Comparison of ENCODE assay signal across 16 cellular contexts in the genomic region with DNA sequence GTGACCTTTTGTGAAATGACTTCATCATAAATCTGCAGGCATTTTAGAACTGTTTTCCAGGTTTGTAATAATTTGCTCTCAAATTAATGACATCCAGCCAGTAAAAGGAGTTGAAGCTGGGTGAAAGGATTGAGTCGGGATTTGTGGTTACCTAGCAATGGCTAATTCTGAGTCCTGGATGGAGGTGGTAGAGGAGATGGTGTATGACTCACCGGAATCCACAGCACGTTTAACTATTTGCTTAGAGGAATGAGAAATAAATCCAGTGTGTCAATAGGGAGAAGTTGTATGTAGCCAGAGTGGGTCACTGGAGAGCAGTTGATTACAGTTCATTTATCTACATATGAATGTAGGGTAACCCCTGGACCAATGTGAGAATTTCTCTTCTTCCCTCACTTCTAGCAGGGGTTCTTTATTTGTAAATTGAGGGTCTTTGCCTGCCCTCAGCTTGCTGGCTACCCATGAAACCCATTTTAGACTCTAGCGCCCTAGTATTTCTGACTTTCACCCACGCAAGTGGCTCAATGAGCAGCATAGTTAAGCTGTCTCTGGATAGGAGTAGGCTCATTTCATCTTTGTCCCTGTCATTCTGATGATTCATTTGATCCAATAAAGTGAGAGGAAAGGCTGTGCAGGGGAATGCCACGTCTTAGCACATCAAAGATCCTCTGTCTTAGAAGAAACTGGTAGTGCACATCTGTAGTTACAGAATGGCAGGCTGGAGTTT.
A peak's percentile ranks its signal among the peaks of the same experiment; 100 is the strongest.
DNase-seq lines count a peak whose midpoint lies in the region; ATAC-seq and TF ChIP-seq lines count a peak whose summit lies in the region.
"Had no signal": no experiment of that assay in that cellular context is flagged by ENCODE, and none has a peak within 500 bp of the region (broad histone marks: within the 10 kb centered on the region; RNA-seq: fewer than 3 reads in every experiment).

No MANE protein-coding gene starts in this region.

- H3K9ac ChIP-seq in mammary epithelial cell (ENCODE audit: insufficient read depth, low read length): no peak overlapping the region
- H3K9ac ChIP-seq: BLaER1, parathyroid adenoma had no signal

- H3K4me3 ChIP-seq in AG09309 (ENCODE audit: control insufficient read depth, low read depth, low read length): no peak overlapping the region
- no peak overlapping the region for H3K4me3 ChIP-seq in NB4 (ENCODE audit: low read depth, low read length)
- H3K4me3 ChIP-seq in mammary epithelial cell (replicated peaks in 1 of 3; ENCODE audit: insufficient read depth in 1 of 3, low read depth in 2 of 3, low read length in 3 of 3): no peak overlapping the region
- H3K4me3 ChIP-seq: BLaER1 had no signal

- peaks cover 14% of the 10 kb centered on the region for H3K4me1 ChIP-seq in mammary epithelial cell (ENCODE audit: insufficient read depth, low read length)
- H3K4me1 ChIP-seq: BLaER1, parathyroid adenoma had no signal

- dilution Hi-C loops in mammary epithelial cell (cut with HindIII; ENCODE audit: low sequenced_read_pairs): no loop called here

- DNase-seq in AG09309 (ENCODE audit: low read depth) (peak; percentile 43), NB4 (ENCODE audit: low read depth) (peak; percentile 2), mammary epithelial cell (peak; percentile 83), kidney glomerular epithelial cell (lab: John Stamatoyannopoulos, UW) (peak; percentile 91), HUDEP-2 (lab: John Stamatoyannopoulos, UW; ENCODE audit: unreplicated experiment in 76 of 76) (no peak)
- DNase-seq: activated CD4-positive, alpha-beta memory T cell treated with anti-CD3 and anti-CD28 coated beads, Interleukin-2, amount 10 ng/mL, durations not matched to agents 7 days and 5 days; amniotic stem cell; DMS79; NCI-H2029; NCI-H526 treated with DMSO at 0.1 percent for 48 hours; stimulated activated CD4-positive, alpha-beta T cell treated with anti-CD3 and anti-CD28 coated beads, Interleukin-15, amount 100 ng/mL, for 24 hours had no signal

- in situ Hi-C loops in mammary epithelial cell (cut with MboI; ENCODE audit: low sequenced_read_pairs in 2 of 2): no loop called here

- H3K9me3 ChIP-seq in mammary epithelial cell (replicated peaks; ENCODE audit: insufficient read depth, low read length): no peaks in the 10 kb centered on the region
- H3K9me3 ChIP-seq: BLaER1 had no signal

- H3K4me2 ChIP-seq in mammary epithelial cell (ENCODE audit: insufficient read depth, low read depth, low read length): no peak overlapping the region
- H3K4me2 ChIP-seq: BLaER1 had no signal

- no peak for ATAC-seq in GM18517 (IDR thresholded peaks at IDR 0.05; ENCODE audit: unreplicated experiment)
- no peak for ATAC-seq in HG02981 (IDR thresholded peaks at IDR 0.05; ENCODE audit: unreplicated experiment)
- no peak for ATAC-seq in GM18502 (IDR thresholded peaks at IDR 0.05; ENCODE audit: poor library complexity, unreplicated experiment)

- TF ChIP-seq CTCF in AG09309 (IDR thresholded peaks at IDR 0.05; ENCODE audit: control insufficient read depth, insufficient read depth, low read depth, low read length, missing control alignments) (no peak), NB4 (IDR thresholded peaks at IDR 0.05; ENCODE audit: low read depth, low read length) (no peak), mammary epithelial cell (conservative IDR thresholded peaks at IDR 0.05 in 1 of 2, IDR thresholded peaks at IDR 0.05 in 1 of 2; ENCODE audit: extremely low read depth in 1 of 2, insufficient read depth in 1 of 2, low read depth in 1 of 2, low read length in 2 of 2) (no peak)

- H3K27ac ChIP-seq in mammary epithelial cell (ENCODE audit: insufficient read depth, low read depth, low read length): peak overlapping the region; percentile 11
- H3K27ac ChIP-seq: BLaER1, parathyroid adenoma had no signal

- no peaks in the 10 kb centered on the region for H3K36me3 ChIP-seq in mammary epithelial cell (ENCODE audit: insufficient read depth, low read length)
- H3K36me3 ChIP-seq: BLaER1 had no signal

- TF ChIP-seq POLR2A in NB4 (IDR thresholded peaks at IDR 0.05; ENCODE audit: extremely low read depth, insufficient read length): no peak

- WGBS in mammary epithelial cell (ENCODE audit: low coverage, missing lambda C conversion rate): 37% methylated on average over 6 of the region's 6 CpGs

- BruUV-seq in mammary epithelial cell (replicated peaks; lab: Mats Ljungman, UMichigan): no TSS peak

- CTCF ChIA-PET in mammary epithelial cell (lab: Charles Lee; ENCODE audit: low non-redundant PET): no interaction called here

- H3K79me2 ChIP-seq in mammary epithelial cell (ENCODE audit: insufficient read depth, low read length): no peaks in the 10 kb centered on the region
- H3K79me2 ChIP-seq: parathyroid adenoma had no signal

- intact Hi-C loops in mammary epithelial cell (cut with micrococcal nuclease): no loop called here

- no peaks in the 10 kb centered on the region for H3K27me3 ChIP-seq in mammary epithelial cell (ENCODE audit: insufficient read depth, low read length)
- H3K27me3 ChIP-seq: BLaER1 had no signal

- no peaks in the 10 kb centered on the region for H4K20me1 ChIP-seq in mammary epithelial cell (ENCODE audit: insufficient read depth, low read length)
- H4K20me1 ChIP-seq: BLaER1 had no signal

- no peak overlapping the region for H2AFZ ChIP-seq in mammary epithelial cell (ENCODE audit: low read depth, low read length)
- H2AFZ ChIP-seq: parathyroid adenoma had no signal

Comparison
In these comparisons a context has a peak if more than half of its experiments do, and no peak if none do; other contexts are left out.
1. DNase-seq: peak in AG09309 (single experiment), NB4 (single experiment), mammary epithelial cell (single experiment) and kidney glomerular epithelial cell (single experiment); none in HUDEP-2 (0 of 76).